20 cellular contexts compared by ENCODE assay signal in the genomic region with DNA sequence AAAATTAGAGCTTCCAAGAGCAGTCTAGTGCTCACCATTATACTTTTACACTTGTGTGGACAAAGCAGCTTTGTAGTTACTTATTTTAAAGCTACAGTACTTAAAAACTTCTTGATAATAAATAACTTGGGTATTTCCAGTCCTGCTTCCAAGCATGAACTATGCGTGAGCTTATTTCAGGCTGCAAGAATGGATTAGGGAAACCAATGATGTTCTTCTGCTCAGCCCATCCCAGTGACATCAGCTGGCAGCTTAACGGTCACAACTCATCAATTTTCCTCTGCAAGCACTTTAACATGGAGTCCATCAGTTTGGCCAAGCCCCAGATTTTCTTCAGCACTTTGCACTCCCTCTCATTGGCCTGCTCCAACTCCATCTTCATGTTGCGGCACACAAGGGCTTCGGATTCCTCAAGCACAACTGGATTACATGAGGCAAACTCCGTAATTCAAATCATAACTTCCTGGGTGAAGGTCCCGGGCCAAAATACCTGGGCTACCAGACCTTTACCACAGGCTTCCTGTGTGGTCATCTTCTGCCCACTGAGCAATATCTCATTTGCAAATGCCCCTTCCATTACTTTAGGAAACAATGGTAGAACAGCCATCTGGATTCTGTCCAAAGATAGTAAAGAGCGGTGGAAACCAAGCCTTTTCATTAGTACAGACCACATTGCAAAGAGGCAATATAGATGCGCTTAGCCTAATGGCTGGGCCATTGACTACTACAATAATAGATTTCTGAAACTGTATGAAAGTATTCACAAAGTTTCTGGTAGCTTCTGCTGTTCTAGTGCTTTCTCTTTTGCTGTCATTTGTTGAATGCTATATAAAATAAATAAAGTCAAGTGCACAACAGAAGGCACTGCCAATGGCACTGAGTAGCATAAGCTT.
"Had no signal": no experiment of that assay in that cellular context is flagged by ENCODE, and none has a peak within 500 bp of the region (broad histone marks: within the 10 kb centered on the region; RNA-seq: fewer than 3 reads in every experiment).

No MANE protein-coding gene starts in this region.

- H3K9me3 ChIP-seq: breast epithelium, ovary, prostate gland, right atrium auricular region, thoracic aorta, upper lobe of right lung had no signal

- H3K36me3 ChIP-seq: breast epithelium, ovary, prostate gland, right atrium auricular region, thoracic aorta, upper lobe of right lung had no signal

- DNase-seq: activated CD4-positive, alpha-beta memory T cell treated with anti-CD3 and anti-CD28 coated beads for 36 hours; activated CD4-positive, alpha-beta T cell treated with anti-CD3 and anti-CD28 coated beads for 48 hours; activated effector memory CD4-positive, alpha-beta T cell treated with anti-CD3 and anti-CD28 coated beads, Interleukin-2, amount 50 U/mL, for 16 hours; activated naive CD4-positive, alpha-beta T cell treated with anti-CD3 and anti-CD28 coated beads, Interleukin-2, amount 10 ng/mL, durations not matched to agents 7 days and 5 days; aorta; effector memory CD4-positive, alpha-beta T cell; hippocampal formation; left ventricle myocardium superior; mammary epithelial cell; midbrain; natural killer cell; ovary; stimulated activated CD4-positive, alpha-beta T cell treated with anti-CD3 and anti-CD28 coated beads, Interleukin-4, amount 100 ng/mL, for 24 hours; stimulated activated naive CD4-positive, alpha-beta T cell treated with Interleukin-2 at 50 U/mL for 16 hours; upper lobe of right lung had no signal

- H3K27ac ChIP-seq: breast epithelium, ovary, prostate gland, thoracic aorta, upper lobe of right lung had no signal

- H3K27me3 ChIP-seq: breast epithelium, ovary, right atrium auricular region, upper lobe of right lung had no signal

- H3K4me1 ChIP-seq: breast epithelium, prostate gland, upper lobe of right lung had no signal

- H3K4me3 ChIP-seq: breast epithelium, ovary, prostate gland, right atrium auricular region, thoracic aorta, upper lobe of right lung had no signal

- ATAC-seq: esophagus mucosa, left ventricle myocardium superior, natural killer cell, upper lobe of right lung had no signal
